11 cellular contexts compared by ENCODE assay signal in genomic region chr4:87862236-87862635, GRCh38. TPM values are rescaled to one million over a fixed set of nuclear protein-coding genes. Genes with fewer than 3 reads are reported as not detected.
"Had no signal": no experiment of that assay in that cellular context is flagged by ENCODE, and none has a peak within 500 bp of the region (broad histone marks: within the 10 kb centered on the region; RNA-seq: fewer than 3 reads in every experiment).

No MANE protein-coding gene starts in this region.

- DNase-seq: GM23248, GOT3, H7, HCEC 1CT, HFFc6 had no signal

- H3K4me3 ChIP-seq: GM23248, GM23338, HAP-1 had no signal

- H3K4me2 ChIP-seq: GM23338 had no signal

- FAIRE-seq: H1, H54 had no signal

- H3K27ac ChIP-seq: GM23248 had no signal

- ATAC-seq: GM23338, HCT116 had no signal

- H3K9ac ChIP-seq: GM23248 had no signal

- H3K36me3 ChIP-seq: HAP-1 had no signal

- H3K9me3 Mint-ChIP-seq: HFFc6 had no signal

- H3K4me3 Mint-ChIP-seq: GM23338, HFFc6 had no signal

- H3K27ac Mint-ChIP-seq: GM23338, HFFc6 had no signal

- H2AFZ ChIP-seq: GM23248, GM23338 had no signal

- H3K9me3 ChIP-seq: HAP-1 had no signal

RNA-seq across cellular contexts. Expression of gene MEPE, which starts 29.5 kb away (rescaled TPM):
- total RNA-seq: GM23248, GM23338, H1, H4, H7, HFFc6 had no signal
- polyA plus RNA-seq: GM23248, GM23338, H1 had no signal
